ENCODE assay signal across 17 cellular contexts in genomic region chr1:179925906-179926305, GRCh38.
"Had no signal": no experiment of that assay in that cellular context is flagged by ENCODE, and none has a peak within 500 bp of the region (broad histone marks: within the 10 kb centered on the region; RNA-seq: fewer than 3 reads in every experiment).

No MANE protein-coding gene starts in this region.

- DNase-seq: activated CD8-positive, alpha-beta memory T cell treated with anti-CD3 and anti-CD28 coated beads, Interleukin-2, amount 50 U/mL, for 48 hours; activated naive CD4-positive, alpha-beta T cell; activated T-cell treated with anti-CD3 and anti-CD28 coated beads, Interleukin-2, amount 50 U/mL, for 4 hours; adrenal gland; erythroblast; naive thymus-derived CD8-positive, alpha-beta T cell; posterior cingulate gyrus; stimulated activated CD4-positive, alpha-beta T cell treated with anti-CD3 and anti-CD28 coated beads, Interleukin-4, amount 100 ng/mL, for 24 hours; stimulated activated naive CD4-positive, alpha-beta T cell treated with Interleukin-2 at 50 U/mL for 16 hours; upper lobe of left lung had no signal

- H3K9me3 Mint-ChIP-seq: activated T-cell treated with anti-CD3 and anti-CD28 coated beads, Interleukin-2, amount 50 U/mL, for 4 hours; activated T-helper 2 cell treated with anti-CD3 and anti-CD28 coated beads, Interferon-gamma antibody, Interleukin-2, Interleukin-4, amounts not matched to agents 10 μg/mL and 5 μg/mL and 100 μg/mL, durations not matched to agents 14 hours and 24 hours and 36 hours; mesothelial cell of epicardium; naive thymus-derived CD8-positive, alpha-beta T cell; neural progenitor cell; T-helper 2 cell treated with Interferon-gamma antibody and Interleukin-4, amounts not matched to agents 5 μg/mL and 100 μg/mL, for 36 hours had no signal

- ATAC-seq: activated T-cell treated with anti-CD3 and anti-CD28 coated beads, Interleukin-2, amount 50 U/mL, for 4 hours; left lobe of liver; naive thymus-derived CD8-positive, alpha-beta T cell; sciatic nerve had no signal

- H3K9ac ChIP-seq: neural progenitor cell had no signal

- H3K27ac Mint-ChIP-seq: activated naive CD8-positive, alpha-beta T cell; activated T-helper 2 cell treated with anti-CD3 and anti-CD28 coated beads, Interferon-gamma antibody, Interleukin-2, Interleukin-4, amounts not matched to agents 10 μg/mL and 5 μg/mL and 100 μg/mL, durations not matched to agents 14 hours and 24 hours and 36 hours; mesothelial cell of epicardium; naive thymus-derived CD8-positive, alpha-beta T cell; neural progenitor cell; T-helper 2 cell treated with Interferon-gamma antibody and Interleukin-4, amounts not matched to agents 5 μg/mL and 100 μg/mL, for 36 hours had no signal

- H3K27me3 ChIP-seq: adrenal gland, neural progenitor cell, upper lobe of left lung had no signal

- H3K4me2 ChIP-seq: neural progenitor cell had no signal

- H3K9me3 ChIP-seq: adrenal gland, upper lobe of left lung had no signal

- H3K36me3 Mint-ChIP-seq: mesothelial cell of epicardium, neural progenitor cell had no signal

- H3K4me3 ChIP-seq: adrenal gland, neural progenitor cell, upper lobe of left lung had no signal

- H3K27me3 Mint-ChIP-seq: activated naive CD8-positive, alpha-beta T cell; naive thymus-derived CD8-positive, alpha-beta T cell had no signal

- H3K4me3 Mint-ChIP-seq: activated naive CD8-positive, alpha-beta T cell; activated T-cell treated with anti-CD3 and anti-CD28 coated beads, Interleukin-2, amount 50 U/mL, for 4 hours; mesothelial cell of epicardium; naive thymus-derived CD8-positive, alpha-beta T cell; neural progenitor cell; T-helper 2 cell treated with Interferon-gamma antibody and Interleukin-4, amounts not matched to agents 5 μg/mL and 100 μg/mL, for 36 hours had no signal

- H3K4me1 ChIP-seq: upper lobe of left lung had no signal

- H3K27ac ChIP-seq: adrenal gland, neural progenitor cell, upper lobe of left lung had no signal

- H3K36me3 ChIP-seq: adrenal gland, neural progenitor cell had no signal
